In genomic region chr7:74253975-74254857, GRCh38 we compare ENCODE assay signal across 7 cellular contexts.
A peak's percentile ranks its signal among the peaks of the same experiment; 100 is the strongest.
DNase-seq lines count a peak whose midpoint lies in the region; ATAC-seq and TF ChIP-seq lines count a peak whose summit lies in the region.

TSS of gene RFC2 (minus strand) at chr7:74254399. CDS start at chr7:74254383, 16 bp downstream.

- TF ChIP-seq CTCF in retinal pigment epithelial cell (conservative IDR thresholded peaks at IDR 0.05; ENCODE audit: low read depth, low read length), result no peak

- DNase-seq in NCI-H2029 (lab: John Stamatoyannopoulos, UW) (peak; percentile 97), T-helper 9 cell (peak; percentile 96), astrocyte of the hippocampus (ENCODE audit: low read depth, low spot score) (peak; percentile 99), hippocampal formation (lab: John Stamatoyannopoulos, UW) (peak; percentile 92 to 94), retinal pigment epithelial cell (ENCODE audit: low read depth) (peak; percentile 76)

- peak; percentile 91 for ATAC-seq in GM18502 (IDR thresholded peaks at IDR 0.05; ENCODE audit: poor library complexity, unreplicated experiment)
- ATAC-seq in HG02970 (IDR thresholded peaks at IDR 0.05; ENCODE audit: low FRiP score, unreplicated experiment), result peak; percentile 92

- peak within 1 kb of the TSS; percentile 94 for H3K4me3 ChIP-seq in retinal pigment epithelial cell (ENCODE audit: low read length)

Comparison
In these comparisons a context has a peak if more than half of its experiments do, and no peak if none do; other contexts are left out.
1. Peak in every context shown above with its lines: DNase-seq, ATAC-seq and H3K4me3 ChIP-seq.